ENCODE assay signal across 7 cellular contexts in the genomic region with DNA sequence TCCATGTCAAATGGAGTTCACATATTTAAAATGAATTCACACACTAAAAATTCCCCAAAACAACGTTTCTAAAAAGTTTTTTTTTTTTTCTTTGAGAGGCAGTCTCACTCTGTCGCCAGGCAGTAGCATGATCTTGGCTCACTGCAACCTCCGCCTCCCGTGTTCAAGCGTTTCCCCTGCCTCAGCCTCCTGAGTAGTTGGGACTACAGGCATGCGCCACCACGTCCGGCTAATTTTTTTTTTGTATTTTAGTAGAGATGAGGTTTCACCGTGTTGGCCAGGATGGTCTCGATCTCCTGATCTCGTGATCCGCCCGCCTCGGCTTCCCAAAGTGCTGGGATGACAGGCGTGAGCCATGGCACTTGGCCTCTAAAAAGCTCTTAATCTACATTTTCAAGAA. TPM values are rescaled to one million over a fixed set of nuclear protein-coding genes. Genes with fewer than 3 reads are reported as not detected.
DNase-seq lines count a peak whose midpoint lies in the region; ATAC-seq and TF ChIP-seq lines count a peak whose summit lies in the region.
"Not testable (repeated sequence)": the region's sequence is repeated elsewhere in the genome, so short reads cannot be mapped to it uniquely, and the experiment has no call there.

No MANE protein-coding gene starts in this region.

- H3K4ac ChIP-seq in trophoblast cell (ENCODE audit: low read depth, low read length) = peak overlapping the region; percentile 69

- H3K23ac ChIP-seq in trophoblast cell (ENCODE audit: low read length) = not testable (repeated sequence)

- H3K79me1 ChIP-seq in trophoblast cell (ENCODE audit: low read length) = not testable (repeated sequence)

- H3K27me3 ChIP-seq in DND-41 (ENCODE audit: insufficient read depth, low read length, poor library complexity); naive thymus-derived CD4-positive, alpha-beta T cell (ENCODE audit: control insufficient read depth in 2 of 2, insufficient read depth in 2 of 2, low read length in 2 of 2); trophoblast cell (ENCODE audit: insufficient read depth, low read length): not testable (repeated sequence)

- not testable (repeated sequence) for BruUV-seq in OCI-LY7 (replicated peaks; lab: Mats Ljungman, UMichigan)

- DNase-seq in DND-41; OCI-LY7 (ENCODE audit: low spot score); WTC11 (ENCODE audit: low spot score); naive thymus-derived CD4-positive, alpha-beta T cell; trophoblast cell; stimulated activated naive B cell treated with anti-CD40 and anti-IgM and Interleukin-4, amounts not matched to agents 10 μg/mL and 1 μg/mL and 100 μg/mL, for 72 hours: not testable (repeated sequence)

- not testable (repeated sequence) for H3K9me3 Mint-ChIP-seq in WTC11; brain; naive thymus-derived CD4-positive, alpha-beta T cell; stimulated activated naive B cell treated with anti-CD40 and anti-IgM and Interleukin-4, amounts not matched to agents 10 μg/mL and 1 μg/mL and 100 μg/mL, for 72 hours

- H3K4me1 Mint-ChIP-seq in WTC11 (peaks cover 61% of the 10 kb centered on the region), brain (peaks cover 86% of the 10 kb centered on the region)
- peaks cover 42 to 95% (median 74%) of the 10 kb centered on the region in 7 donors for H3K4me1 Mint-ChIP-seq in naive thymus-derived CD4-positive, alpha-beta T cell
- peaks cover 40 to 64% of the 10 kb centered on the region in 2 donors for H3K4me1 Mint-ChIP-seq in stimulated activated naive B cell treated with anti-CD40 and anti-IgM and Interleukin-4, amounts not matched to agents 10 μg/mL and 1 μg/mL and 100 μg/mL, for 72 hours

- not testable (repeated sequence) for H2AK5ac ChIP-seq in trophoblast cell (ENCODE audit: low read length)

- H3K27ac Mint-ChIP-seq in WTC11 = peak overlapping the region; percentile 63; the same call in 1 of the 2 replicates
- H3K27ac Mint-ChIP-seq in brain = peak overlapping the region in 3 of 5 experiments; percentile 33 to 83 (median 61)
- peak overlapping the region in 2 of 9 donors; percentile 3 to 17 for H3K27ac Mint-ChIP-seq in naive thymus-derived CD4-positive, alpha-beta T cell
- H3K27ac Mint-ChIP-seq in stimulated activated naive B cell treated with anti-CD40 and anti-IgM and Interleukin-4, amounts not matched to agents 10 μg/mL and 1 μg/mL and 100 μg/mL, for 72 hours = peak overlapping the region; percentile 75

- POLR2A ChIA-PET in OCI-LY7 (lab: Charles Lee) = interaction anchor here (0.7 to 1.2 kb wide), 2 partner anchors 8 to 48 kb away, joined by 3 to 6 read pairs; no protein-coding TSS in a partner anchor
- POLR2A ChIA-PET in WTC11 (lab: Charles Lee) = not testable (repeated sequence)
- POLR2A ChIA-PET in naive thymus-derived CD4-positive, alpha-beta T cell (lab: Charles Lee) = interaction anchor here (1.1 kb wide), 1 partner anchor 9 kb away, joined by 3 read pairs; no protein-coding TSS in a partner anchor

- not testable (repeated sequence) for H2BK120ac ChIP-seq in trophoblast cell (ENCODE audit: insufficient read depth, low read length, poor library complexity)

- not testable (repeated sequence) for H4K8ac ChIP-seq in trophoblast cell (ENCODE audit: low read depth, low read length)

- not testable (repeated sequence) for H3K9me2 ChIP-seq in OCI-LY7 (ENCODE audit: insufficient read depth, low read length)

- H3K9me3 ChIP-seq in DND-41 (ENCODE audit: insufficient read depth, low read length, severe bottlenecking); OCI-LY7 (ENCODE audit: low read length); naive thymus-derived CD4-positive, alpha-beta T cell (ENCODE audit: control insufficient read depth in 2 of 3, low read length in 3 of 3); trophoblast cell (ENCODE audit: insufficient read depth, low read depth, low read length): not testable (repeated sequence)

- H3K27me3 Mint-ChIP-seq in WTC11 (ENCODE audit: low read depth); brain; naive thymus-derived CD4-positive, alpha-beta T cell; stimulated activated naive B cell treated with anti-CD40 and anti-IgM and Interleukin-4, amounts not matched to agents 10 μg/mL and 1 μg/mL and 100 μg/mL, for 72 hours: not testable (repeated sequence)

- no CpG with 5 or more reads among the region's 15 CpGs for WGBS in trophoblast cell (ENCODE audit: extremely low coverage, insufficient coverage, insufficient read length)

- H3K36me3 ChIP-seq in DND-41 (ENCODE audit: insufficient read depth, low read length) (peaks cover 11% of the 10 kb centered on the region), OCI-LY7 (ENCODE audit: insufficient read depth, low read length) (peaks cover 73% of the 10 kb centered on the region)
- not testable (repeated sequence) for H3K36me3 ChIP-seq in naive thymus-derived CD4-positive, alpha-beta T cell (ENCODE audit: control insufficient read depth in 2 of 3, insufficient read depth in 3 of 3, low read length in 3 of 3); trophoblast cell (ENCODE audit: control insufficient read depth in 1 of 2, insufficient read depth in 2 of 2, low read length in 2 of 2)

- not testable (repeated sequence) for H3K18ac ChIP-seq in trophoblast cell (ENCODE audit: low read length)

- not testable (repeated sequence) for H3K14ac ChIP-seq in trophoblast cell (ENCODE audit: low read length)

- H3K36me3 Mint-ChIP-seq in WTC11 = not testable (repeated sequence)
- peaks cover 54% of the 10 kb centered on the region for H3K36me3 Mint-ChIP-seq in brain
- peaks cover 0 to 25% (median 13%) of the 10 kb centered on the region in 5 donors for H3K36me3 Mint-ChIP-seq in naive thymus-derived CD4-positive, alpha-beta T cell
- peaks cover 11 to 30% of the 10 kb centered on the region in 2 donors for H3K36me3 Mint-ChIP-seq in stimulated activated naive B cell treated with anti-CD40 and anti-IgM and Interleukin-4, amounts not matched to agents 10 μg/mL and 1 μg/mL and 100 μg/mL, for 72 hours

- not testable (repeated sequence) for H2BK5ac ChIP-seq in trophoblast cell (ENCODE audit: low read depth, low read length, poor library complexity)

- H2BK12ac ChIP-seq in trophoblast cell (ENCODE audit: low read length) = not testable (repeated sequence)

- not testable (repeated sequence) for H3K9ac ChIP-seq in DND-41 (ENCODE audit: low read depth, low read length); trophoblast cell (ENCODE audit: low read length)

- not testable (repeated sequence) for ATAC-seq in DND-41 (ENCODE audit: insufficient read depth, low read depth); WTC11; naive thymus-derived CD4-positive, alpha-beta T cell; stimulated activated naive B cell treated with anti-CD40 and anti-IgM and Interleukin-4, amounts not matched to agents 10 μg/mL and 1 μg/mL and 100 μg/mL, for 72 hours (replicated peaks)

- not testable (repeated sequence) for H4K12ac ChIP-seq in trophoblast cell (ENCODE audit: low read depth, low read length)

- CTCF ChIA-PET in OCI-LY7 (lab: Charles Lee; ENCODE audit: unreplicated experiment); naive thymus-derived CD4-positive, alpha-beta T cell (lab: Charles Lee): not testable (repeated sequence)
- CTCF ChIA-PET in WTC11 (lab: Charles Lee) = interaction anchor here (1.4 kb wide), 1 partner anchor 69 kb away, joined by 3 read pairs; no protein-coding TSS in a partner anchor

- H3K79me2 ChIP-seq in DND-41 (ENCODE audit: insufficient read depth, low read length) = peaks cover 97% of the 10 kb centered on the region
- H3K79me2 ChIP-seq in OCI-LY7 (ENCODE audit: insufficient read depth, low read depth, low read length) = peaks cover 98% of the 10 kb centered on the region
- H3K79me2 ChIP-seq in trophoblast cell (ENCODE audit: control insufficient read depth, insufficient read depth, low read length, poor library complexity) = peaks cover 20% of the 10 kb centered on the region

- H3K4me3 Mint-ChIP-seq in WTC11; stimulated activated naive B cell treated with anti-CD40 and anti-IgM and Interleukin-4, amounts not matched to agents 10 μg/mL and 1 μg/mL and 100 μg/mL, for 72 hours: not testable (repeated sequence)
- peak overlapping the region in 3 of 5 experiments; percentile 30 to 44 (median 33) for H3K4me3 Mint-ChIP-seq in brain
- H3K4me3 Mint-ChIP-seq in naive thymus-derived CD4-positive, alpha-beta T cell = peak overlapping the region in 6 of 10 donors; percentile 4 to 60 (median 34)

- not testable (repeated sequence) for H4K91ac ChIP-seq in trophoblast cell (ENCODE audit: low read depth, low read length)

- not testable (repeated sequence) for H2AFZ ChIP-seq in DND-41 (ENCODE audit: low read depth, low read length); OCI-LY7 (ENCODE audit: low read length); trophoblast cell (ENCODE audit: insufficient read depth, low read length, poor library complexity)

- peaks cover 84% of the 10 kb centered on the region for H4K20me1 ChIP-seq in DND-41 (ENCODE audit: insufficient read depth, low read length)
- H4K20me1 ChIP-seq in OCI-LY7 (ENCODE audit: insufficient read depth, low read length) = peaks cover 81% of the 10 kb centered on the region

- H3K4me3 ChIP-seq in DND-41 (ENCODE audit: low read depth in 1 of 2, low read length in 2 of 2); OCI-LY7 (ENCODE audit: low read depth, low read length, poor library complexity, severe bottlenecking); naive thymus-derived CD4-positive, alpha-beta T cell (ENCODE audit: low read length); trophoblast cell (ENCODE audit: low read depth, low read length): not testable (repeated sequence)

- peaks cover 48% of the 10 kb centered on the region for H3K4me1 ChIP-seq in DND-41 (ENCODE audit: insufficient read depth, low read length)
- H3K4me1 ChIP-seq in OCI-LY7 (ENCODE audit: insufficient read depth, low read length, poor library complexity, severe bottlenecking) = peaks cover 43% of the 10 kb centered on the region
- peaks cover 32 to 53% of the 10 kb centered on the region in 2 donors for H3K4me1 ChIP-seq in naive thymus-derived CD4-positive, alpha-beta T cell (ENCODE audit: control insufficient read depth in 2 of 2, insufficient read depth in 2 of 2, low read length in 2 of 2)
- not testable (repeated sequence) for H3K4me1 ChIP-seq in trophoblast cell (ENCODE audit: control insufficient read depth in 1 of 2, insufficient read depth in 2 of 2, low read length in 2 of 2)

- not testable (repeated sequence) for TF ChIP-seq CTCF in DND-41 (IDR thresholded peaks at IDR 0.05; ENCODE audit: borderline replicate concordance, extremely low read depth, low read length, poor library complexity, severe bottlenecking); OCI-LY7 (conservative IDR thresholded peaks at IDR 0.05; ENCODE audit: low read length); WTC11 (IDR thresholded peaks at IDR 0.05); brain (conservative IDR thresholded peaks at IDR 0.05)

- H3K4me2 ChIP-seq in DND-41 (ENCODE audit: insufficient read depth, low read length) (peak overlapping the region; percentile 31; the same call in 1 of the 2 replicates), OCI-LY7 (ENCODE audit: low read length) (peak overlapping the region; percentile 13; the same call in 1 of the 2 replicates)
- not testable (repeated sequence) for H3K4me2 ChIP-seq in trophoblast cell (ENCODE audit: low read length)

- intact Hi-C loops in OCI-LY7 (cut with micrococcal nuclease; ENCODE audit: unreplicated experiment) = loop anchor here (10.0 kb wide), 1 partner anchor 502 kb away; no protein-coding TSS in a partner anchor
- intact Hi-C loops in naive thymus-derived CD4-positive, alpha-beta T cell (cut with micrococcal nuclease) = loop anchor here in 1 of 2 donors (2.0 kb wide), 1 partner anchor 18 kb away; no protein-coding TSS in a partner anchor

- H3K27ac ChIP-seq in DND-41 (ENCODE audit: low read length); OCI-LY7 (ENCODE audit: low read depth, low read length, poor library complexity, severe bottlenecking); naive thymus-derived CD4-positive, alpha-beta T cell (ENCODE audit: low read depth, low read length); trophoblast cell (ENCODE audit: low read depth, low read length): not testable (repeated sequence)

RNA-seq across cellular contexts. Expression of a gene that starts 5.7 kb away (rescaled TPM):
- 95.3 and 95.9 TPM in 2 replicates for total RNA-seq in OCI-LY7 (2014; rRNA removed; shearing (Covaris generic))
- total RNA-seq in OCI-LY7 (2022) (158 and 164 TPM in 2 replicates), WTC11 (2021) (108 to 120 TPM (median 113 TPM) in 3 replicates)
- 36.3 TPM for polyA plus RNA-seq in brain (ENCODE audit: insufficient read depth, low read depth, low replicate concordance)
- 100 to 1,000 TPM in 4 of 5 experiments, 10 to 100 TPM in 1; 87.0 to 143 (median 127) TPM for total RNA-seq in naive thymus-derived CD4-positive, alpha-beta T cell
- 100 to 1,000 TPM in 1 of 2 donors, 10 to 100 TPM in 1; 92.0 to 107 TPM for polyA plus RNA-seq in naive thymus-derived CD4-positive, alpha-beta T cell
- polyA plus RNA-seq in trophoblast cell (2013) = 49.5 and 50.0 TPM in 2 replicates
